ENCODE assay signal across 8 cellular contexts in genomic region chr12:54370218-54370730, GRCh38. TPM values are rescaled to one million over a fixed set of nuclear protein-coding genes. Genes with fewer than 3 reads are reported as not detected.
A peak's percentile ranks its signal among the peaks of the same experiment; 100 is the strongest.
DNase-seq lines count a peak whose midpoint lies in the region; TF ChIP-seq lines count a peak whose summit lies in the region.

No MANE protein-coding gene starts in this region.

- peak; percentile 20 for TF ChIP-seq CTCF in GM06990 (IDR thresholded peaks at IDR 0.05; ENCODE audit: insufficient read depth, low read length, poor library complexity, severe bottlenecking)

- H3K4me3 ChIP-seq in GM06990 (replicated peaks; ENCODE audit: low read depth, low read length) (no peak overlapping the region), MG63 (peak overlapping the region; percentile 38), iPS-20b (ENCODE audit: low read length) (peak overlapping the region; percentile 57; the same call in 1 of the 2 replicates), skeletal muscle cell (ENCODE audit: low read depth, low read length) (peak overlapping the region; percentile 31)

- H3K27me3 ChIP-seq in GM06990 (replicated peaks; ENCODE audit: control insufficient read depth, insufficient read depth, low read length) = no peaks in the 10 kb centered on the region
- H3K27me3 ChIP-seq in MG63 = no peaks in the 10 kb centered on the region
- H3K27me3 ChIP-seq in iPS-20b (ENCODE audit: insufficient read depth, low read length) = peaks cover 35% of the 10 kb centered on the region

- H3K27ac ChIP-seq in iPS-20b (ENCODE audit: low read length) = no peak overlapping the region

- DNase-seq in GM06990 (ENCODE audit: extremely low read depth, insufficient read length) (no peak), MG63 (peak; percentile 85), brain pericyte (ENCODE audit: low read depth, low spot score) (peak; percentile 60), skeletal muscle cell (ENCODE audit: low read depth) (peak; percentile 56), NCI-H1436 (lab: John Stamatoyannopoulos, UW) (no peak), NCI-H128 (lab: John Stamatoyannopoulos, UW; ENCODE audit: unreplicated experiment) (no peak)
- DNase-seq in NK-92 treated with Interleukin-12 subunit alpha and Interleukin-12 subunit beta, amount 100 ng/mL, for 24 hours (lab: John Stamatoyannopoulos, UW) = no peak

- H3K36me3 ChIP-seq in GM06990 (ENCODE audit: control insufficient read depth, insufficient read depth, low read length) (no peaks in the 10 kb centered on the region), MG63 (0 out of 2 replicates have a peak, but pooled peaks cover 2% of the 10 kb centered on the region), iPS-20b (ENCODE audit: insufficient read depth, low read depth, low read length) (peaks cover 29% of the 10 kb centered on the region)

- no peak overlapping the region for H3K9ac ChIP-seq in iPS-20b (ENCODE audit: low read depth, low read length)

- H3K4me1 ChIP-seq in iPS-20b (ENCODE audit: insufficient read depth, low read length) = peaks cover 2% of the 10 kb centered on the region; the same call in 1 of the 2 replicates

- no peaks in the 10 kb centered on the region for H3K9me3 ChIP-seq in MG63
- no peaks in the 10 kb centered on the region for H3K9me3 ChIP-seq in iPS-20b (ENCODE audit: insufficient read depth, low read depth, low read length)

RNA-seq across cellular contexts. Expression of gene GPR84, which starts 6.0 kb away (rescaled TPM):
- not detected in 2 replicates for total RNA-seq in MG63 (2014; rRNA removed; shearing (Covaris generic); ENCODE audit: low replicate concordance)

RNA-seq across cellular contexts. Expression of gene ZNF385A, which starts 14.3 kb away (rescaled TPM):
- total RNA-seq in MG63 (2014; rRNA removed; shearing (Covaris generic); ENCODE audit: low replicate concordance) = 0.89 TPM in 1 of 2 replicates, not detected in the other

RNA-seq across cellular contexts. Expression of gene COPZ1, which starts 45.3 kb away (rescaled TPM):
- total RNA-seq in MG63 (2014; rRNA removed; shearing (Covaris generic); ENCODE audit: low replicate concordance) = 243 and 381 TPM in 2 replicates

RNA-seq across cellular contexts. Expression of gene ITGA5, which starts 48.8 kb away (rescaled TPM):
- total RNA-seq in MG63 (2014; rRNA removed; shearing (Covaris generic); ENCODE audit: low replicate concordance) = 74.3 and 91.5 TPM in 2 replicates

Comparison
In these comparisons a context has a peak if more than half of its experiments do, and no peak if none do; other contexts are left out.
1. DNase-seq: peak in MG63 (single experiment), brain pericyte (single experiment) and skeletal muscle cell (single experiment); none in GM06990 (single experiment), NCI-H1436 (single experiment), NK-92 treated with Interleukin-12 subunit alpha and Interleukin-12 subunit beta, amount 100 ng/mL, for 24 hours (single experiment) and NCI-H128 (single experiment).